9 cellular contexts compared by ENCODE assay signal in genomic region chr9:14910178-14910805, GRCh38. TPM values are rescaled to one million over a fixed set of nuclear protein-coding genes. Genes with fewer than 3 reads are reported as not detected.
A peak's percentile ranks its signal among the peaks of the same experiment; 100 is the strongest.
DNase-seq lines count a peak whose midpoint lies in the region; ATAC-seq and TF ChIP-seq lines count a peak whose summit lies in the region.
"Had no signal": no experiment of that assay in that cellular context is flagged by ENCODE, and none has a peak within 500 bp of the region (broad histone marks: within the 10 kb centered on the region; RNA-seq: fewer than 3 reads in every experiment).

A gene with protein sequence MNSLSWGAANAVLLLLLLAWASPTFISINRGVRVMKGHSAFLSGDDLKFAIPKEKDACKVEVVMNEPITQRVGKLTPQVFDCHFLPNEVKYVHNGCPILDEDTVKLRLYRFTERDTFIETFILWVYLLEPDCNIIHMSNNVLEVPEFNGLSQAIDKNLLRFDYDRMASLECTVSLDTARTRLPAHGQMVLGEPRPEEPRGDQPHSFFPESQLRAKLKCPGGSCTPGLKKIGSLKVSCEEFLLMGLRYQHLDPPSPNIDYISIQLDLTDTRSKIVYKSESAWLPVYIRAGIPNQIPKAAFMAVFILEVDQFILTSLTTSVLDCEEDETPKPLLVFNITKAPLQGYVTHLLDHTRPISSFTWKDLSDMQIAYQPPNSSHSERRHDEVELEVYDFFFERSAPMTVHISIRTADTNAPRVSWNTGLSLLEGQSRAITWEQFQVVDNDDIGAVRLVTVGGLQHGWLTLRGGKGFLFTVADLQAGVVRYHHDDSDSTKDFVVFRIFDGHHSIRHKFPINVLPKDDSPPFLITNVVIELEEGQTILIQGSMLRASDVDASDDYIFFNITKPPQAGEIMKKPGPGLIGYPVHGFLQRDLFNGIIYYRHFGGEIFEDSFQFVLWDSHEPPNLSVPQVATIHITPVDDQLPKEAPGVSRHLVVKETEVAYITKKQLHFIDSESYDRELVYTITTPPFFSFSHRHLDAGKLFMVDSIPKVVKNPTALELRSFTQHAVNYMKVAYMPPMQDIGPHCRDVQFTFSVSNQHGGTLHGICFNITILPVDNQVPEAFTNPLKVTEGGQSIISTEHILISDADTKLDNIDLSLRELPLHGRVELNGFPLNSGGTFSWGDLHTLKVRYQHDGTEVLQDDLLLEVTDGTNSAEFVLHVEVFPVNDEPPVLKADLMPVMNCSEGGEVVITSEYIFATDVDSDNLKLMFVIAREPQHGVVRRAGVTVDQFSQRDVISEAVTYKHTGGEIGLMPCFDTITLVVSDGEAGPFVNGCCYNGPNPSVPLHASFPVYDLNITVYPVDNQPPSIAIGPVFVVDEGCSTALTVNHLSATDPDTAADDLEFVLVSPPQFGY (N-terminal part only) (minus strand): TSS chr9:14910428. CDS start chr9:14868977, 41,451 bp downstream.

- POLR2A ChIA-PET in activated CD4-positive, alpha-beta T cell treated with anti-CD3 and anti-CD28 coated beads, Interleukin-2, amount 10 ng/mL, durations not matched to agents 7 days and 5 days (lab: Charles Lee): no interaction called here

- no peak within 1 kb of the TSS for H3K4me3 Mint-ChIP-seq in neural crest cell
- no peak within 1 kb of the TSS for H3K4me3 Mint-ChIP-seq in activated CD4-positive, alpha-beta T cell treated with anti-CD3 and anti-CD28 coated beads, Interleukin-2, amount 10 ng/mL, durations not matched to agents 7 days and 5 days

- DNase-seq in Ammon's horn (ENCODE audit: low spot score): peak; percentile 18
- peak; percentile 86 to 98 for DNase-seq in NCI-H446 (lab: John Stamatoyannopoulos, UW)
- peak; percentile 37 for DNase-seq in fibroblast of mammary gland (ENCODE audit: low read depth)
- DNase-seq in neural crest cell (ENCODE audit: low read depth, low spot score): peak; percentile 40
- DNase-seq in activated T-cell treated with anti-CD3 and anti-CD28 coated beads, Interleukin-2, amount 50 U/mL, for 48 hours: no peak
- no peak for DNase-seq in activated CD4-positive, alpha-beta T cell treated with anti-CD3 and anti-CD28 coated beads, Interleukin-2, amount 10 ng/mL, durations not matched to agents 7 days and 5 days
- DNase-seq in stimulated activated CD4-positive, alpha-beta T cell treated with anti-CD3 and anti-CD28 coated beads, Interleukin-4, amount 100 ng/mL, for 1 hour: no peak
- DNase-seq: DND-41 had no signal

- no peaks in the 10 kb centered on the region for H3K36me3 Mint-ChIP-seq in neural crest cell (ENCODE audit: low read depth)
- no peaks in the 10 kb centered on the region for H3K36me3 Mint-ChIP-seq in activated CD4-positive, alpha-beta T cell treated with anti-CD3 and anti-CD28 coated beads, Interleukin-2, amount 10 ng/mL, durations not matched to agents 7 days and 5 days (ENCODE audit: low read depth)

- CTCF ChIA-PET in activated CD4-positive, alpha-beta T cell treated with anti-CD3 and anti-CD28 coated beads, Interleukin-2, amount 10 ng/mL, durations not matched to agents 7 days and 5 days (lab: Charles Lee): interaction anchor here (0.8 kb wide), 1 partner anchor 24 kb away, joined by 4 read pairs; no protein-coding TSS in a partner anchor

- ATAC-seq in HG03342 (IDR thresholded peaks at IDR 0.05; ENCODE audit: unreplicated experiment): no peak

- H3K4me3 ChIP-seq in fibroblast of mammary gland (ENCODE audit: control insufficient read depth, low read depth, low read length): peak within 1 kb of the TSS; percentile 9

- TF ChIP-seq CTCF in fibroblast of mammary gland (conservative IDR thresholded peaks at IDR 0.05; ENCODE audit: control insufficient read depth, insufficient read depth, low read depth, low read length): no peak
- TF ChIP-seq CTCF in neural crest cell (conservative IDR thresholded peaks at IDR 0.05): no peak

- peaks cover 28% of the 10 kb centered on the region for H3K4me1 Mint-ChIP-seq in neural crest cell
- H3K4me1 Mint-ChIP-seq in activated CD4-positive, alpha-beta T cell treated with anti-CD3 and anti-CD28 coated beads, Interleukin-2, amount 10 ng/mL, durations not matched to agents 7 days and 5 days: no peaks in the 10 kb centered on the region

- H3K9me3 Mint-ChIP-seq in neural crest cell: no peaks in the 10 kb centered on the region
- H3K9me3 Mint-ChIP-seq in activated CD4-positive, alpha-beta T cell treated with anti-CD3 and anti-CD28 coated beads, Interleukin-2, amount 10 ng/mL, durations not matched to agents 7 days and 5 days: no peaks in the 10 kb centered on the region

- H3K27ac Mint-ChIP-seq in neural crest cell (ENCODE audit: unreplicated experiment): no peak within 1 kb of the TSS
- H3K27ac Mint-ChIP-seq in activated CD4-positive, alpha-beta T cell treated with anti-CD3 and anti-CD28 coated beads, Interleukin-2, amount 10 ng/mL, durations not matched to agents 7 days and 5 days: no peak within 1 kb of the TSS

- no peaks in the 10 kb centered on the region for H3K27me3 Mint-ChIP-seq in neural crest cell (ENCODE audit: low read depth)
- H3K27me3 Mint-ChIP-seq in activated CD4-positive, alpha-beta T cell treated with anti-CD3 and anti-CD28 coated beads, Interleukin-2, amount 10 ng/mL, durations not matched to agents 7 days and 5 days: no peaks in the 10 kb centered on the region

RNA-seq across cellular contexts. Expression of the gene that starts here (rescaled TPM):
- 57.5 and 57.7 TPM in 2 replicates for total RNA-seq in neural crest cell
- not detected for total RNA-seq in activated CD4-positive, alpha-beta T cell treated with anti-CD3 and anti-CD28 coated beads, Interleukin-2, amount 10 ng/mL, durations not matched to agents 7 days and 5 days

Comparison
In these comparisons a context has a peak if more than half of its experiments do, and no peak if none do; other contexts are left out.
1. RNA of the gene that starts here (total RNA-seq): 57.5 to 57.7 TPM in neural crest cell; not detected in activated CD4-positive, alpha-beta T cell treated with anti-CD3 and anti-CD28 coated beads, Interleukin-2, amount 10 ng/mL, durations not matched to agents 7 days and 5 days; every median in the first group is over 10 times any median in the second.
2. DNase-seq: peak in Ammon's horn (single experiment), NCI-H446 (2 of 2), fibroblast of mammary gland (single experiment) and neural crest cell (single experiment); none in activated T-cell treated with anti-CD3 and anti-CD28 coated beads, Interleukin-2, amount 50 U/mL, for 48 hours (0 of 2), activated CD4-positive, alpha-beta T cell treated with anti-CD3 and anti-CD28 coated beads, Interleukin-2, amount 10 ng/mL, durations not matched to agents 7 days and 5 days (single experiment) and stimulated activated CD4-positive, alpha-beta T cell treated with anti-CD3 and anti-CD28 coated beads, Interleukin-4, amount 100 ng/mL, for 1 hour (single experiment).